Comparison of ENCODE assay signal across 14 cellular contexts in genomic region chr1:170241266-170241851, GRCh38.
"Had no signal": no experiment of that assay in that cellular context is flagged by ENCODE, and none has a peak within 500 bp of the region (broad histone marks: within the 10 kb centered on the region; RNA-seq: fewer than 3 reads in every experiment).

No MANE protein-coding gene starts in this region.

- H3K27ac Mint-ChIP-seq: activated naive CD8-positive, alpha-beta T cell; progenitor cell of endocrine pancreas; T-helper 17 cell had no signal

- H3K9me3 ChIP-seq: right lobe of liver, spleen had no signal

- H3K36me3 ChIP-seq: brain microvascular endothelial cell, right lobe of liver, spleen had no signal

- H3K27me3 ChIP-seq: brain microvascular endothelial cell, right lobe of liver, spleen had no signal

- DNase-seq: activated CD4-positive, alpha-beta T cell treated with anti-CD3 and anti-CD28 coated beads, Interleukin-2, amount 50 U/mL, for 4 hours; aorta; brain microvascular endothelial cell; cortex of kidney; erythroblast; mammary epithelial cell; occipital lobe; right lobe of liver; spleen; stimulated activated CD4-positive, alpha-beta T cell treated with anti-CD3 and anti-CD28 coated beads, Interleukin-4, amount 100 ng/mL, for 4 hours; stimulated activated naive CD4-positive, alpha-beta T cell; T-helper 17 cell had no signal

- H3K36me3 Mint-ChIP-seq: activated naive CD8-positive, alpha-beta T cell had no signal

- H3K4me3 ChIP-seq: right lobe of liver, spleen had no signal

- H3K4me1 ChIP-seq: right lobe of liver, spleen had no signal

- H3K4me3 Mint-ChIP-seq: activated naive CD8-positive, alpha-beta T cell; T-helper 17 cell had no signal

- H3K27ac ChIP-seq: brain microvascular endothelial cell, right lobe of liver, spleen had no signal

- ATAC-seq: T-helper 17 cell had no signal

- H3K27me3 Mint-ChIP-seq: progenitor cell of endocrine pancreas had no signal

- H3K4me1 Mint-ChIP-seq: T-helper 17 cell had no signal
